11 cellular contexts compared by ENCODE assay signal in the genomic region with DNA sequence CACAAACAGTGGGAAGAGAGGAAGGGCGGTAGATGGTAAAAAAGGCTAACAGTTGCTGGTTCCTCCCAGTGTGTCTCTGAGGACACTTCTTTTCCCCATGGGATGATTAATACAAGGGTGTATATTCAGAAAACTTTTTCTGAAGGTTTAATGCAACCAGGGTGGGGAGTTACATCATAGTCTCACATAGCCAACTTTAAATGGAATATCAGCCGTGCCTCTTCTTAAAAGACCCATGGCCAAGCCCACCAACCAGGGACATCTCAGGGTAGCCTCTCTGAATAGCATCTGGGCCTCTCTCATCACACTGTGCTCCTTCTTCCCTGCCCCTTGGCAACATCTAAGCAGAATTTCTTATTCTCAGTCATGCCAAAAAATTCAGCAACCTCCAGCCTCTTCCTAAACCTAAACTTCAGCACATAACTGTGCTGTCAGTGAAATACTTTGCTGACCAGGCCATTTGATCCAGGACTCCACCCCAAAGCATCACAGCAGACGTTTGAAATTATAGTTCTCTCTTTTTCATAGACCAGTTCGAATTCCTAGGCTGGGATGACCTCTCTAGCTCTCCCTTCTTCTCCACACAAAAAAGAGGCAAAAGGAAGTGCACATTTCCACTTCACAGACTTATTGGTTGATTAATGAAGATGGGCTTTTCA.
DNase-seq lines count a peak whose midpoint lies in the region; ATAC-seq, FAIRE-seq and TF ChIP-seq lines count a peak whose summit lies in the region.
"Had no signal": no experiment of that assay in that cellular context is flagged by ENCODE, and none has a peak within 500 bp of the region (broad histone marks: within the 10 kb centered on the region; RNA-seq: fewer than 3 reads in every experiment).

No MANE protein-coding gene starts in this region.

- no peaks in the 10 kb centered on the region for H3K79me2 ChIP-seq in endothelial cell of umbilical vein (ENCODE audit: control insufficient read depth, insufficient read depth, low read length)

- peak overlapping the region; percentile 88 for H2AFZ ChIP-seq in endothelial cell of umbilical vein (ENCODE audit: low read depth, low read length)

- no peak for TF ChIP-seq POLR2A in endothelial cell of umbilical vein (IDR thresholded peaks at IDR 0.05; ENCODE audit: low read depth, low read length)

- peak overlapping the region; percentile 68 for H3K27ac ChIP-seq in endothelial cell of umbilical vein (ENCODE audit: insufficient read depth, low read depth, low read length)

- H3K4me3 ChIP-seq in endothelial cell of umbilical vein (replicated peaks in 1 of 3; ENCODE audit: insufficient read depth in 1 of 3, low read depth in 1 of 3, low read length in 3 of 3) = no peak overlapping the region
- H3K4me3 ChIP-seq: adrenal gland had no signal

- no peaks in the 10 kb centered on the region for H4K20me1 ChIP-seq in endothelial cell of umbilical vein (replicated peaks; ENCODE audit: control insufficient read depth, extremely low read depth, insufficient read depth, low read length)

- peaks cover 13% of the 10 kb centered on the region for H3K4me1 ChIP-seq in endothelial cell of umbilical vein (ENCODE audit: control insufficient read depth, extremely low read depth, insufficient read depth, low read length)
- H3K4me1 ChIP-seq: adrenal gland had no signal

- peaks cover 5% of the 10 kb centered on the region for H3K27me3 Mint-ChIP-seq in nephron (ENCODE audit: low read depth)

- peaks cover 27% of the 10 kb centered on the region for H3K4me1 Mint-ChIP-seq in nephron

- TSS peak; percentile 97 for BruUV-seq in endothelial cell of umbilical vein (replicated peaks; lab: Mats Ljungman, UMichigan)

- intact Hi-C loops in endothelial cell of umbilical vein (cut with micrococcal nuclease) = no loop called here

- CTCF ChIA-PET in endothelial cell of umbilical vein (lab: Charles Lee) = interaction anchor here (0.6 to 1.8 kb wide), 2 partner anchors 15 to 79 kb away, joined by 3 to 12 read pairs; no protein-coding TSS in a partner anchor

- peak overlapping the region; percentile 48 for H3K4me2 ChIP-seq in endothelial cell of umbilical vein (ENCODE audit: insufficient read depth, low read length)

- no peak for FAIRE-seq in endothelial cell of umbilical vein (lab: Jason Lieb, UNC)

- H3K9me3 ChIP-seq in endothelial cell of umbilical vein (replicated peaks; ENCODE audit: control insufficient read depth, insufficient read depth, low read length) = no peaks in the 10 kb centered on the region
- H3K9me3 ChIP-seq: adrenal gland had no signal

- H3K36me3 ChIP-seq in endothelial cell of umbilical vein (ENCODE audit: control insufficient read depth in 2 of 2, extremely low read depth in 1 of 2, insufficient read depth in 2 of 2, low read length in 2 of 2) = no peaks in the 10 kb centered on the region
- H3K36me3 ChIP-seq: adrenal gland had no signal

- no peak overlapping the region for H3K4me3 Mint-ChIP-seq in nephron

- H3K9me3 Mint-ChIP-seq in nephron = no peaks in the 10 kb centered on the region

- DNase-seq in AG20443 (ENCODE audit: low spot score) = peak; percentile 82
- DNase-seq in NCI-H226 = peak; percentile 73
- DNase-seq in endothelial cell of umbilical vein (ENCODE audit: low read depth, low spot score) = no peak
- DNase-seq in NCI-H187 treated with DMSO at 0.1 percent for 48 hours (lab: John Stamatoyannopoulos, UW) = no peak
- no peak for DNase-seq in NCI-H1417 treated with DMSO at 0.1 percent for 48 hours (lab: John Stamatoyannopoulos, UW)
- no peak for DNase-seq in NCI-H1048 (lab: John Stamatoyannopoulos, UW)
- DNase-seq: activated CD8-positive, alpha-beta memory T cell treated with anti-CD3 and anti-CD28 coated beads, Interleukin-2, amount 50 U/mL, for 4 hours; adrenal gland; NCI-H1092 had no signal

- TF ChIP-seq CTCF in endothelial cell of umbilical vein (IDR thresholded peaks at IDR 0.05; ENCODE audit: extremely low read depth in 1 of 2, insufficient read depth in 1 of 2, low read depth in 1 of 2, low read length in 2 of 2) = no peak
- no peak for TF ChIP-seq CTCF in nephron (IDR thresholded peaks at IDR 0.05; ENCODE audit: unreplicated experiment in 3 of 3)

- H3K27me3 ChIP-seq in endothelial cell of umbilical vein (ENCODE audit: control insufficient read depth in 2 of 2, insufficient read depth in 2 of 2, low read length in 2 of 2) = no peaks in the 10 kb centered on the region
- H3K27me3 ChIP-seq: adrenal gland had no signal

- dilution Hi-C loops in endothelial cell of umbilical vein (cut with MboI; ENCODE audit: extremely low pct_ligation_motif_present, low sequenced_read_pairs) = no loop called here

- no peaks in the 10 kb centered on the region for H3K36me3 Mint-ChIP-seq in nephron (ENCODE audit: low read depth)

- no peak overlapping the region for H3K9ac ChIP-seq in endothelial cell of umbilical vein (replicated peaks; ENCODE audit: extremely low read depth, insufficient read depth, low read length)

- no peak for ATAC-seq in HG03097 (IDR thresholded peaks at IDR 0.05; ENCODE audit: low FRiP score, unreplicated experiment)

- peak overlapping the region; percentile 89 to 95 (median 92) for H3K27ac Mint-ChIP-seq in nephron

- POLR2A ChIA-PET in endothelial cell of umbilical vein (lab: Charles Lee) = interaction anchor here (0.6 kb wide), 1 partner anchor 16 kb away, joined by 3 read pairs; no protein-coding TSS in a partner anchor

- no peaks in the 10 kb centered on the region for H3K9me1 ChIP-seq in endothelial cell of umbilical vein (replicated peaks; ENCODE audit: control insufficient read depth, extremely low read depth, insufficient read depth, low read length)

TF ChIP-seq in endothelial cell of umbilical vein, 7 proteins besides CTCF, POLR2A, EP300 and RAD21:
- TF ChIP-seq GATA2 (IDR thresholded peaks at IDR 0.05; ENCODE audit: insufficient read depth, insufficient read length, low read depth, low read length) (no peak), FOS (IDR thresholded peaks at IDR 0.05; ENCODE audit: borderline replicate concordance, insufficient read depth, low read length) (no peak), EZH2 (IDR thresholded peaks at IDR 0.05; ENCODE audit: borderline replicate concordance, low read depth, low read length, severe bottlenecking) (no peak), JUN (IDR thresholded peaks at IDR 0.05; ENCODE audit: borderline replicate concordance, insufficient read depth, insufficient read length, low read depth) (no peak), MYC (IDR thresholded peaks at IDR 0.05; ENCODE audit: low read depth, low read length) (no peak), POLR2AphosphoS5 (IDR thresholded peaks at IDR 0.05; ENCODE audit: insufficient read depth, low read depth, low read length) (no peak)
- TF ChIP-seq, protein P1, sequence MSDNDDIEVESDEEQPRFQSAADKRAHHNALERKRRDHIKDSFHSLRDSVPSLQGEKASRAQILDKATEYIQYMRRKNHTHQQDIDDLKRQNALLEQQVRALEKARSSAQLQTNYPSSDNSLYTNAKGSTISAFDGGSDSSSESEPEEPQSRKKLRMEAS (IDR thresholded peaks at IDR 0.05; ENCODE audit: insufficient read depth, insufficient read length) = no peak

Comparison
In these comparisons a context has a peak if more than half of its experiments do, and no peak if none do; other contexts are left out.
1. DNase-seq: peak in AG20443 (single experiment) and NCI-H226 (single experiment); none in endothelial cell of umbilical vein (single experiment), NCI-H187 treated with DMSO at 0.1 percent for 48 hours (single experiment), NCI-H1417 treated with DMSO at 0.1 percent for 48 hours (single experiment) and NCI-H1048 (single experiment).